Comparison of ENCODE assay signal across 9 cellular contexts in the genomic region with DNA sequence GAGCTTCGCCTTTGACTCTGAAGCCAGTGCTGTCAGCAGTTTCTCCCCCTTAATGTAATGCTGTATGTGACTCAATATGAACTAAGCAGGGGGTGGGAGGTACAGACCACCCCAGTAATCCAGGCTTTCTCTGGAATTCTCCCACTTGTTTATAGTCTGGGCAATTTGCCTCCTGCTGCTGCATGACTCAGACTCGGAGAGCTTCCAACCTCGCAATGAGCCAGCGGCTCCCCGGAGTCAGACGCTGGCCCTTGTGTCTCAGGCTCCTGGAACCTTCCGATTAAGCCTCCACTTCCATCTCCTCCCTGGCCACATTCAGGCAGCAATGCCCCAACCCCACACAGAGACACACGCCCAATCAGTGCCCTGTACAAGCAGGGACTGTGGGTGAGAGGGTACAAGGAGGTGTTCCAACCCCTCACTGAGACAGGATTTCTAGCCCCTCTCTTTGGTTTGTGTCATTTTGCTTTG.
DNase-seq lines count a peak whose midpoint lies in the region; ATAC-seq and TF ChIP-seq lines count a peak whose summit lies in the region.
"Had no signal": no experiment of that assay in that cellular context is flagged by ENCODE, and none has a peak within 500 bp of the region (broad histone marks: within the 10 kb centered on the region; RNA-seq: fewer than 3 reads in every experiment).

No MANE protein-coding gene starts in this region.

- H3K9ac ChIP-seq in stomach smooth muscle (ENCODE audit: low read length in 2 of 2) = peak overlapping the region in 1 of 2 donors; percentile 53
- H3K9ac ChIP-seq: KMS-11 had no signal

- H3K4me3 ChIP-seq in astrocyte of the spinal cord (ENCODE audit: low read depth, low read length) (no peak overlapping the region), stomach smooth muscle (ENCODE audit: low read length in 2 of 2) (no peak overlapping the region)

- peaks cover 14 to 16% of the 10 kb centered on the region in 2 donors for H3K9me3 ChIP-seq in stomach smooth muscle (ENCODE audit: control insufficient read depth in 2 of 2, low read length in 2 of 2)

- DNase-seq in HPDE6-E6E7 (ENCODE audit: extremely low spot score) (peak; percentile 73), astrocyte of the spinal cord (ENCODE audit: low read depth, low spot score) (peak; percentile 99), iPS-NIHi11 (ENCODE audit: low spot score) (peak; percentile 50), NCI-H1092 (lab: John Stamatoyannopoulos, UW) (no peak), SKM-1 (lab: John Stamatoyannopoulos, UW; ENCODE audit: unreplicated experiment) (no peak)

- no peaks in the 10 kb centered on the region for H3K27me3 ChIP-seq in stomach smooth muscle (ENCODE audit: control insufficient read depth in 1 of 2, insufficient read depth in 2 of 2, low read length in 2 of 2)

- no peak for TF ChIP-seq CTCF in astrocyte of the spinal cord (IDR thresholded peaks at IDR 0.05; ENCODE audit: low read depth, low read length)

- H3K27ac ChIP-seq in stomach smooth muscle (ENCODE audit: low read length) = peak overlapping the region; percentile 31
- H3K27ac ChIP-seq: KMS-11 had no signal

- H3K4me1 ChIP-seq in stomach smooth muscle (ENCODE audit: control insufficient read depth, insufficient read depth, low read length) = peaks cover 20% of the 10 kb centered on the region

- in situ Hi-C loops in astrocyte of the spinal cord (cut with HindIII; ENCODE audit: low sequenced_read_pairs) = no loop called here

- no peaks in the 10 kb centered on the region for H3K36me3 ChIP-seq in stomach smooth muscle (ENCODE audit: control insufficient read depth in 2 of 2, insufficient read depth in 2 of 2, low read length in 2 of 2)

- ATAC-seq in GM19351 (IDR thresholded peaks at IDR 0.05; ENCODE audit: unreplicated experiment) = no peak
- no peak for ATAC-seq in HG03457 (IDR thresholded peaks at IDR 0.05; ENCODE audit: unreplicated experiment)

Comparison
In these comparisons a context has a peak if more than half of its experiments do, and no peak if none do; other contexts are left out.
1. DNase-seq: peak in HPDE6-E6E7 (single experiment), astrocyte of the spinal cord (single experiment) and iPS-NIHi11 (single experiment); none in NCI-H1092 (single experiment) and SKM-1 (single experiment).